ENCODE assay signal across 8 cellular contexts in genomic region chr14:23364164-23364571, GRCh38. TPM values are rescaled to one million over a fixed set of nuclear protein-coding genes. Genes with fewer than 3 reads are reported as not detected.
A peak's percentile ranks its signal among the peaks of the same experiment; 100 is the strongest.
DNase-seq lines count a peak whose midpoint lies in the region; ATAC-seq and TF ChIP-seq lines count a peak whose summit lies in the region.

No MANE protein-coding gene starts in this region.

- H3K27me3 ChIP-seq in left ventricle myocardium inferior (ENCODE audit: low read depth) (peaks cover 27% of the 10 kb centered on the region), trophoblast cell (ENCODE audit: insufficient read depth, low read length) (no peaks in the 10 kb centered on the region)

- H3K4me2 ChIP-seq in trophoblast cell (ENCODE audit: low read length): peak overlapping the region; percentile 89

- peaks cover 19% of the 10 kb centered on the region for H3K79me2 ChIP-seq in trophoblast cell (ENCODE audit: control insufficient read depth, insufficient read depth, low read length, poor library complexity)

- intact Hi-C loops in left ventricle myocardium inferior (cut with micrococcal nuclease): no loop called here

- H3K36me3 ChIP-seq in left ventricle myocardium inferior (no peaks in the 10 kb centered on the region), trophoblast cell (ENCODE audit: control insufficient read depth in 1 of 2, insufficient read depth in 2 of 2, low read length in 2 of 2) (peaks cover 16 to 17% of the 10 kb centered on the region in 2 experiments)

- ATAC-seq in HG02973 (IDR thresholded peaks at IDR 0.05; ENCODE audit: unreplicated experiment): no peak

- H4K12ac ChIP-seq in trophoblast cell (ENCODE audit: low read depth, low read length): peak overlapping the region; percentile 97

- no peaks in the 10 kb centered on the region for H3K9me3 ChIP-seq in left ventricle myocardium inferior (replicated peaks)
- H3K9me3 ChIP-seq in trophoblast cell (ENCODE audit: insufficient read depth, low read depth, low read length): no peaks in the 10 kb centered on the region

- H2AFZ ChIP-seq in trophoblast cell (ENCODE audit: insufficient read depth, low read length, poor library complexity): peak overlapping the region; percentile 26

- TF ChIP-seq CTCF in left ventricle myocardium inferior (IDR thresholded peaks at IDR 0.05; ENCODE audit: borderline replicate concordance): no peak
- TF ChIP-seq CTCF in GM10266 (IDR thresholded peaks at IDR 0.05; ENCODE audit: control insufficient read depth, insufficient read depth, low read depth, missing control alignments): no peak

- H3K18ac ChIP-seq in trophoblast cell (ENCODE audit: low read length): peak overlapping the region; percentile 42

- H3K4me3 ChIP-seq in left ventricle myocardium inferior (peak overlapping the region; percentile 72), trophoblast cell (ENCODE audit: low read depth, low read length) (peak overlapping the region; percentile 78)

- peak overlapping the region; percentile 95 for H4K8ac ChIP-seq in trophoblast cell (ENCODE audit: low read depth, low read length)

- H2BK5ac ChIP-seq in trophoblast cell (ENCODE audit: low read depth, low read length, poor library complexity): peak overlapping the region; percentile 91

- H4K91ac ChIP-seq in trophoblast cell (ENCODE audit: low read depth, low read length): peak overlapping the region; percentile 98

- H3K23ac ChIP-seq in trophoblast cell (ENCODE audit: low read length): no peak overlapping the region

- peak overlapping the region; percentile 10 for H2AK5ac ChIP-seq in trophoblast cell (ENCODE audit: low read length)

- peaks cover 36% of the 10 kb centered on the region for H3K4me1 ChIP-seq in left ventricle myocardium inferior
- H3K4me1 ChIP-seq in trophoblast cell (ENCODE audit: control insufficient read depth in 1 of 2, insufficient read depth in 2 of 2, low read length in 2 of 2): peaks cover 7 to 19% of the 10 kb centered on the region in 2 experiments

- H3K79me1 ChIP-seq in trophoblast cell (ENCODE audit: low read length): peaks cover 23% of the 10 kb centered on the region

- peak overlapping the region; percentile 42 for H2BK12ac ChIP-seq in trophoblast cell (ENCODE audit: low read length)

- DNase-seq in C1 segment of cervical spinal cord (lab: John Stamatoyannopoulos, UW) (peak in 11 of 14 donors; percentile 42 to 81 (median 62)), left ventricle myocardium inferior (no peak), trophoblast cell (peak in 1 of 2 donors; percentile 49), GM10266 (ENCODE audit: extremely low spot score) (no peak), activated T-cell treated with anti-CD3 and anti-CD28 coated beads for 4 hours (no peak)
- DNase-seq in NK-92 treated with Interleukin-12 subunit alpha and Interleukin-12 subunit beta, amount 100 ng/mL, for 24 hours (lab: John Stamatoyannopoulos, UW): no peak

- WGBS in trophoblast cell (ENCODE audit: extremely low coverage, insufficient coverage, insufficient read length): no CpG with 5 or more reads among the region's 5 CpGs

- peak overlapping the region; percentile 95 for H3K9ac ChIP-seq in trophoblast cell (ENCODE audit: low read length)

- H3K27ac ChIP-seq in angular gyrus (ENCODE audit: low read depth, low read length) (peak overlapping the region; percentile 90), left ventricle myocardium inferior (replicated peaks) (peak overlapping the region; percentile 90), trophoblast cell (ENCODE audit: low read depth, low read length) (peak overlapping the region; percentile 81)

- peak overlapping the region; percentile 100 for H3K14ac ChIP-seq in trophoblast cell (ENCODE audit: low read length)

- H2BK120ac ChIP-seq in trophoblast cell (ENCODE audit: insufficient read depth, low read length, poor library complexity): no peak overlapping the region

- peak overlapping the region; percentile 100 for H3K4ac ChIP-seq in trophoblast cell (ENCODE audit: low read depth, low read length)

RNA-seq across cellular contexts. Expression of gene EFS, which starts 0.8 kb away (rescaled TPM):
- 3.6 TPM for total RNA-seq in left ventricle myocardium inferior
- 26.2 and 27.6 TPM in 2 replicates for polyA plus RNA-seq in trophoblast cell (2013)

RNA-seq across cellular contexts. Expression of gene IL25, which starts 8.4 kb away (rescaled TPM):
- total RNA-seq in left ventricle myocardium inferior: not detected
- not detected in 2 replicates for polyA plus RNA-seq in trophoblast cell (2013)

RNA-seq across cellular contexts. Expression of gene SLC22A17, which starts 11.5 kb away (rescaled TPM):
- 9.7 TPM for total RNA-seq in left ventricle myocardium inferior
- polyA plus RNA-seq in trophoblast cell (2013): 32.8 and 34.6 TPM in 2 replicates

RNA-seq across cellular contexts. Expression of gene CMTM5, which starts 12.7 kb away (rescaled TPM):
- total RNA-seq in left ventricle myocardium inferior: 1.0 TPM
- not detected in 2 replicates for polyA plus RNA-seq in trophoblast cell (2013)

RNA-seq across cellular contexts. Expression of gene PABPN1, which starts 42.9 kb away (rescaled TPM):
- 71.2 TPM for total RNA-seq in left ventricle myocardium inferior
- 159 and 161 TPM in 2 replicates for polyA plus RNA-seq in trophoblast cell (2013)

Comparison
In these comparisons a context has a peak if more than half of its experiments do, and no peak if none do; other contexts are left out.
1. DNase-seq: peak in C1 segment of cervical spinal cord (11 of 14); none in left ventricle myocardium inferior (single experiment), GM10266 (single experiment), NK-92 treated with Interleukin-12 subunit alpha and Interleukin-12 subunit beta, amount 100 ng/mL, for 24 hours (single experiment) and activated T-cell treated with anti-CD3 and anti-CD28 coated beads for 4 hours (single experiment).
2. Peak in every context shown above with its lines, with median percentiles within 50 percentile points of each other: H3K27ac ChIP-seq.